ENCODE assay signal across 16 cellular contexts in the genomic region with DNA sequence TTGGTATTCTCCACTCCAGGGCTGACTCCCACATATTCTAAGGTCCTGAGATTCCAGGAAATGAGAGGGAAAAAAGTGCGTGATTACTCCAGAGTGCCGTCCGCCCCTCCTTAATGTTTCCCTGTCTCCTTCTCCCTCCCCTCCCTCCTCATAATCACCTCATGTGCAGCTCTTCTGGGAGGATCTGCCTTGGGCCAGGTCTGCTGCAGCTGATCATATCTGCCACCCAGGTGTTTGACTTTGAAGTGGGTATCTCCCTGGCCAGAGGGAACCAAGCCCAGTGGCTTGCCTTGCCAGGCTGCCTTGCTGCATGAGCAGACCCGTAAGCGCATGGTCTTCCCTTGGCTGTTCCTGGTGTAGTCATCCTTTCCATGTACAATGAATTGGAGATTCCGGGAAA. TPM values are rescaled to one million over a fixed set of nuclear protein-coding genes. Genes with fewer than 3 reads are reported as not detected.
DNase-seq lines count a peak whose midpoint lies in the region; ATAC-seq, FAIRE-seq and TF ChIP-seq lines count a peak whose summit lies in the region.
"Had no signal": no experiment of that assay in that cellular context is flagged by ENCODE, and none has a peak within 500 bp of the region (broad histone marks: within the 10 kb centered on the region; RNA-seq: fewer than 3 reads in every experiment).

No MANE protein-coding gene starts in this region.

- WGBS in HUES64, result 86% methylated on average over 6 of the region's 6 CpGs
- 86 to 94% (median 88%) methylated on average over 6 of the region's 6 CpGs for WGBS in small intestine, 3 donors

- ATAC-seq in GM18861 (IDR thresholded peaks at IDR 0.05; ENCODE audit: unreplicated experiment) (no peak), left lobe of liver (no peak)

- no peaks in the 10 kb centered on the region for H3K79me2 ChIP-seq in parathyroid adenoma

- H3K27me3 ChIP-seq in HUES64 (ENCODE audit: insufficient read depth, low read length), result no peaks in the 10 kb centered on the region
- H3K27me3 ChIP-seq in parathyroid adenoma (ENCODE audit: control insufficient read depth, insufficient read depth, low read length), result no peaks in the 10 kb centered on the region
- H3K27me3 ChIP-seq in small intestine (ENCODE audit: control insufficient read depth in 2 of 2, insufficient read depth in 2 of 2, low read length in 2 of 2), result no peaks in the 10 kb centered on the region
- H3K27me3 ChIP-seq: BLaER1 treated with 17β-estradiol and CSF1 and Interleukin-3, amounts not matched to agents 10 nM and 100 nM had no signal

- no peak overlapping the region for H3K9ac ChIP-seq in HUES64 (ENCODE audit: low read depth, low read length)
- no peak overlapping the region for H3K9ac ChIP-seq in parathyroid adenoma
- H3K9ac ChIP-seq: BLaER1 treated with 17β-estradiol and CSF1 and Interleukin-3, amounts not matched to agents 10 nM and 100 nM had no signal

- H3K27ac ChIP-seq in HUES64 (ENCODE audit: low read depth, low read length), result peak overlapping the region; percentile 85; the same call in 1 of the 2 replicates
- H3K27ac ChIP-seq in parathyroid adenoma, result peak overlapping the region; percentile 89
- no peak overlapping the region for H3K27ac ChIP-seq in small intestine (ENCODE audit: low read depth in 1 of 2, low read length in 1 of 2)
- H3K27ac ChIP-seq: BLaER1 treated with 17β-estradiol and CSF1 and Interleukin-3, amounts not matched to agents 10 nM and 100 nM had no signal

- DNase-seq in ELF-1 (ENCODE audit: low read depth, low spot score) (peak; percentile 63), islet precursor cell (peak; percentile 87), left lobe of liver (ENCODE audit: low spot score) (no peak), small intestine (no peak)
- no peak for DNase-seq in activated CD4-positive, CD25-positive, alpha-beta regulatory T cell (lab: John Stamatoyannopoulos, UW)
- DNase-seq: 8988T; AML-193; CD4-positive, CD25-positive, alpha-beta regulatory T cell; DMS53; GOT3 had no signal

- H2AFZ ChIP-seq in parathyroid adenoma, result no peak overlapping the region

- FAIRE-seq in small intestine (lab: Jason Lieb, UNC), result no peak

- H3K4me2 ChIP-seq in parathyroid adenoma (ENCODE audit: low read length), result no peak overlapping the region
- H3K4me2 ChIP-seq: BLaER1 treated with 17β-estradiol and CSF1 and Interleukin-3, amounts not matched to agents 10 nM and 100 nM had no signal

- H3K9me3 ChIP-seq in HUES64 (ENCODE audit: insufficient read depth, low read depth, low read length) (no peaks in the 10 kb centered on the region), parathyroid adenoma (ENCODE audit: control insufficient read depth, low read length) (no peaks in the 10 kb centered on the region), small intestine (ENCODE audit: control insufficient read depth, low read depth) (no peaks in the 10 kb centered on the region)
- H3K9me3 ChIP-seq: BLaER1 treated with 17β-estradiol and CSF1 and Interleukin-3, amounts not matched to agents 10 nM and 100 nM; HAP-1 had no signal

- peaks cover 38% of the 10 kb centered on the region for H3K4me1 ChIP-seq in HUES64 (ENCODE audit: insufficient read depth, low read length)
- peaks cover 21% of the 10 kb centered on the region for H3K4me1 ChIP-seq in parathyroid adenoma
- H3K4me1 ChIP-seq in small intestine (ENCODE audit: control insufficient read depth in 2 of 2, insufficient read depth in 1 of 2, low read depth in 1 of 2, low read length in 1 of 2), result no peaks in the 10 kb centered on the region
- H3K4me1 ChIP-seq: BLaER1 treated with 17β-estradiol and CSF1 and Interleukin-3, amounts not matched to agents 10 nM and 100 nM; HAP-1 had no signal

- H3K4me3 ChIP-seq in HUES64 (ENCODE audit: low read length), result no peak overlapping the region
- H3K4me3 ChIP-seq in parathyroid adenoma (ENCODE audit: low read depth, low read length), result no peak overlapping the region
- H3K4me3 ChIP-seq in small intestine (ENCODE audit: low read depth in 1 of 2, low read length in 2 of 2), result no peak overlapping the region
- H3K4me3 ChIP-seq: BLaER1 treated with 17β-estradiol and CSF1 and Interleukin-3, amounts not matched to agents 10 nM and 100 nM; HAP-1 had no signal

- no peak for TF ChIP-seq CTCF in parathyroid adenoma (IDR thresholded peaks at IDR 0.05)

- H3K36me3 ChIP-seq in HUES64 (ENCODE audit: insufficient read depth, low read length) (no peaks in the 10 kb centered on the region), parathyroid adenoma (ENCODE audit: control insufficient read depth, insufficient read depth, low read length) (no peaks in the 10 kb centered on the region), small intestine (ENCODE audit: control insufficient read depth in 2 of 2, insufficient read depth in 2 of 2, low read length in 2 of 2) (no peaks in the 10 kb centered on the region)
- H3K36me3 ChIP-seq: BLaER1 treated with 17β-estradiol and CSF1 and Interleukin-3, amounts not matched to agents 10 nM and 100 nM; HAP-1 had no signal

RNA-seq across cellular contexts. Expression of a gene that starts 28.1 kb away (rescaled TPM):
- polyA plus RNA-seq in HUES64 (2013, experiment 1 of 2), result not detected
- not detected for polyA plus RNA-seq in HUES64 (2013, experiment 2 of 2)
- not detected for total RNA-seq in left lobe of liver
- polyA plus RNA-seq in small intestine, result not detected
- total RNA-seq: CD4-positive, CD25-positive, alpha-beta regulatory T cell; HT1080 had no signal
- polyA plus RNA-seq: CD4-positive, CD25-positive, alpha-beta regulatory T cell had no signal

Comparison
In these comparisons a context has a peak if more than half of its experiments do, and no peak if none do; other contexts are left out.
1. DNase-seq: peak in ELF-1 (single experiment) and islet precursor cell (single experiment); none in activated CD4-positive, CD25-positive, alpha-beta regulatory T cell (0 of 4), left lobe of liver (single experiment) and small intestine (single experiment).
2. H3K27ac ChIP-seq: peak in HUES64 (single experiment) and parathyroid adenoma (single experiment); none in small intestine (0 of 2).